Comparison of ENCODE assay signal across 8 cellular contexts in the genomic region with DNA sequence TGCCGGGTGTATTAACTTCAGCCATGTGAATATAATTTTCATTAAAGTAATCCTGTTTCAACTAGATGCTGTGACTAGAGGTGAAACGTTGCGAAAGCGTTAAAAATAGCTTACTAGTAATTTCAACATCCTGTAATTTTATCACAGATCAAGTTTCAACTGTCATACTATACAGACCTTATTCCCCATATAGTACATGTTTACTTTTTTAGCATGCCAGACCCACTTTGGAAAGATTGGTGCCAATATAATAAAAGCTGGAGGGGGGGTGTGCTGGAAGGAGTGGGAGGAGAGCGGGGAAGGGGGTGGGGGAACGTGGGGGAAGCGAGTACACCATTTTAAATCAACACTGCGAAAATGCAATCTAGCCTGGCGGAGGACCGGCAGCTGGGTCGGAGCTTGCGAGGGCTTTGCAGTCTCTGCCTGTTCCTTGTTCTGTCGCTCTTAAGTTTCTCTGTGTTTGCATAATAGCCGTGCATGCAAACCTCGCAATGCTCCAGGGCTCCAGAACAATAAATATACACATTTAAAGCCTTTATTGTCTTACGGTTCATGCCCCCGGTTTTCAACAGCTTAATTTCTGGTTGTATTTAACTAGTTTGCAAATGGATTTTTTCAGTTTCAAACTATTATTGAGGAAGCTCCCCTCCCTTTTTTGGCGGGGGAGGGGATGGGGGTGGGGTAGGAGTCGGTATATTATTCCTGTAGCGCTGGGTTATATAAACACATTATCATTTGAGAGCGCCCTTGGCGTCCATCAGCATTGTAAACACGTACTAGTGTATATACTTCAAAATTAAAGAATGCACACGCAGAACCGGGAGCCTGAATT. TPM values are rescaled to one million over a fixed set of nuclear protein-coding genes. Genes with fewer than 3 reads are reported as not detected.
A peak's percentile ranks its signal among the peaks of the same experiment; 100 is the strongest.
DNase-seq lines count a peak whose midpoint lies in the region; ATAC-seq and TF ChIP-seq lines count a peak whose summit lies in the region.

No MANE protein-coding gene starts in this region.

- H3K9me3 ChIP-seq in GM23248 (ENCODE audit: low read depth) = no peaks in the 10 kb centered on the region
- H3K9me3 ChIP-seq in heart right ventricle = no peaks in the 10 kb centered on the region
- H3K9me3 ChIP-seq in parathyroid adenoma (ENCODE audit: control insufficient read depth, low read length) = no peaks in the 10 kb centered on the region

- H3K4me2 ChIP-seq in GM23248 (ENCODE audit: unreplicated experiment) (peak overlapping the region; percentile 100), parathyroid adenoma (ENCODE audit: low read length) (peak overlapping the region; percentile 90)

- H3F3A ChIP-seq in GM23248 (ENCODE audit: insufficient read depth) = peaks cover 48% of the 10 kb centered on the region

- WGBS in GM23248 (ENCODE audit: low coverage in 1 of 2, low lambda C conversion rate in 2 of 2, missing lambda C conversion rate in 2 of 2), 2 experiments = 2% methylated on average over 25 of the region's 25 CpGs
- WGBS in heart right ventricle, 2 donors = 1% methylated on average over 25 of the region's 25 CpGs

- H4K20me1 ChIP-seq in GM23248 (ENCODE audit: insufficient read depth) = no peaks in the 10 kb centered on the region

- CTCF ChIA-PET in RWPE1 (lab: Yijun Ruan, JAX) = interaction anchor here (0.8 kb wide), 3 partner anchors 149 to 1316 kb away, joined by 3 to 5 read pairs (median 4); no protein-coding TSS in a partner anchor

- ATAC-seq in activated naive CD8-positive, alpha-beta T cell treated with anti-CD3 and anti-CD28 coated beads, Interleukin-2, amount 50 U/mL, for 24 hours = no peak
- ATAC-seq in heart right ventricle (peak in 4 of 8 donors; percentile 3 to 27 (median 20)), HG03457 (IDR thresholded peaks at IDR 0.05; ENCODE audit: unreplicated experiment) (no peak)

- no peaks in the 10 kb centered on the region for H3K9me2 ChIP-seq in GM23248 (ENCODE audit: insufficient read depth)

- POLR2A ChIA-PET in RWPE1 (lab: Yijun Ruan, JAX; ENCODE audit: low non-redundant PET) = no interaction called here

- H3K79me2 ChIP-seq in GM23248 (ENCODE audit: insufficient read depth) (peaks cover 29% of the 10 kb centered on the region), parathyroid adenoma (no peaks in the 10 kb centered on the region)

- H2AFZ ChIP-seq in GM23248 (peak overlapping the region; percentile 100), parathyroid adenoma (no peak overlapping the region)

- TF ChIP-seq CTCF in LNCaP clone FGC (IDR thresholded peaks at IDR 0.05; ENCODE audit: control insufficient read depth, extremely low read depth, insufficient read depth) (no peak), RWPE1 (conservative IDR thresholded peaks at IDR 0.05; ENCODE audit: low read depth) (no peak), heart right ventricle (IDR thresholded peaks at IDR 0.05) (no peak), parathyroid adenoma (IDR thresholded peaks at IDR 0.05) (no peak)

- peak overlapping the region; percentile 83 for H3K27ac Mint-ChIP-seq in activated naive CD8-positive, alpha-beta T cell treated with anti-CD3 and anti-CD28 coated beads, Interleukin-2, amount 50 U/mL, for 24 hours

- H3K36me3 ChIP-seq in GM23248 (ENCODE audit: low read depth) (no peaks in the 10 kb centered on the region), heart right ventricle (no peaks in the 10 kb centered on the region), parathyroid adenoma (ENCODE audit: control insufficient read depth, insufficient read depth, low read length) (no peaks in the 10 kb centered on the region)

- no peaks in the 10 kb centered on the region for H3K27me3 Mint-ChIP-seq in activated naive CD8-positive, alpha-beta T cell treated with anti-CD3 and anti-CD28 coated beads, Interleukin-2, amount 50 U/mL, for 24 hours

- in situ Hi-C loops in GM23248 (cut with MboI) = loop anchor here (10.0 to 25.0 kb wide), 2 partner anchors 145 to 337 kb away; no protein-coding TSS in a partner anchor

- H3K27me3 ChIP-seq in GM23248 (replicated peaks; ENCODE audit: insufficient read depth) (no peaks in the 10 kb centered on the region), heart right ventricle (no peaks in the 10 kb centered on the region), parathyroid adenoma (ENCODE audit: control insufficient read depth, insufficient read depth, low read length) (no peaks in the 10 kb centered on the region)

- H3K4me1 ChIP-seq in GM23248 (ENCODE audit: insufficient read depth) (peaks cover 37% of the 10 kb centered on the region), heart right ventricle (peaks cover 6 to 47% (median 24%) of the 10 kb centered on the region in 9 donors), parathyroid adenoma (no peaks in the 10 kb centered on the region)

- peak; percentile 60 for DNase-seq in GM03348 (ENCODE audit: low spot score)
- DNase-seq in GM23248 = peak; percentile 87
- DNase-seq in LNCaP clone FGC (ENCODE audit: low read depth) = no peak
- DNase-seq in RWPE1 (ENCODE audit: low spot score) = peak; percentile 56
- DNase-seq in activated naive CD8-positive, alpha-beta T cell treated with anti-CD3 and anti-CD28 coated beads, Interleukin-2, amount 50 U/mL, for 24 hours = peak; percentile 63
- DNase-seq in heart right ventricle = peak; percentile 48 to 65

- H3K4me3 ChIP-seq in GM23248 (peak overlapping the region; percentile 98), LNCaP clone FGC (ENCODE audit: low read depth, low read length) (peak overlapping the region; percentile 80), heart right ventricle (peak overlapping the region; percentile 43 to 94 (median 76)), parathyroid adenoma (ENCODE audit: low read depth, low read length) (peak overlapping the region; percentile 69)

- no peaks in the 10 kb centered on the region for H3K9me3 Mint-ChIP-seq in activated naive CD8-positive, alpha-beta T cell treated with anti-CD3 and anti-CD28 coated beads, Interleukin-2, amount 50 U/mL, for 24 hours

- H3K27ac ChIP-seq in GM23248 = peak overlapping the region; percentile 77
- peak overlapping the region; percentile 95 for H3K27ac ChIP-seq in RWPE1
- peak overlapping the region in 9 of 10 donors; percentile 54 to 99 (median 93) for H3K27ac ChIP-seq in heart right ventricle
- no peak overlapping the region for H3K27ac ChIP-seq in parathyroid adenoma

- peak overlapping the region; percentile 90 for H3K9ac ChIP-seq in GM23248
- no peak overlapping the region for H3K9ac ChIP-seq in parathyroid adenoma

- H3K36me3 Mint-ChIP-seq in activated naive CD8-positive, alpha-beta T cell treated with anti-CD3 and anti-CD28 coated beads, Interleukin-2, amount 50 U/mL, for 24 hours (ENCODE audit: low read depth) = peaks cover 5% of the 10 kb centered on the region

- intact Hi-C loops in heart right ventricle (cut with DNase I) = loop anchor here (2.0 to 10.0 kb wide), 16 partner anchors 42 to 347 kb away; no protein-coding TSS in a partner anchor

- H3K4me1 Mint-ChIP-seq in activated naive CD8-positive, alpha-beta T cell treated with anti-CD3 and anti-CD28 coated beads, Interleukin-2, amount 50 U/mL, for 24 hours = peaks cover 49% of the 10 kb centered on the region

- H3K4me3 Mint-ChIP-seq in activated naive CD8-positive, alpha-beta T cell treated with anti-CD3 and anti-CD28 coated beads, Interleukin-2, amount 50 U/mL, for 24 hours = peak overlapping the region; percentile 92

RNA-seq across cellular contexts. Expression of gene ARID5B, which starts 1.3 kb away (rescaled TPM):
- 56.7 and 60.6 TPM in 2 replicates for total RNA-seq in GM23248 (2014; rRNA removed; shearing (Covaris generic))
- polyA plus RNA-seq in GM23248 (2016; fragmentation: Nextera tagmentation; extraction: Ambion mirVana) (76.8 and 78.8 TPM in 2 replicates), heart right ventricle (1 to 10 TPM; 5.3 to 5.8 TPM)
- total RNA-seq in heart right ventricle = 100 to 1,000 TPM in 1 of 10 donors, 10 to 100 TPM in 9; 12.9 to 108 (median 26.5) TPM
